In the genomic region with DNA sequence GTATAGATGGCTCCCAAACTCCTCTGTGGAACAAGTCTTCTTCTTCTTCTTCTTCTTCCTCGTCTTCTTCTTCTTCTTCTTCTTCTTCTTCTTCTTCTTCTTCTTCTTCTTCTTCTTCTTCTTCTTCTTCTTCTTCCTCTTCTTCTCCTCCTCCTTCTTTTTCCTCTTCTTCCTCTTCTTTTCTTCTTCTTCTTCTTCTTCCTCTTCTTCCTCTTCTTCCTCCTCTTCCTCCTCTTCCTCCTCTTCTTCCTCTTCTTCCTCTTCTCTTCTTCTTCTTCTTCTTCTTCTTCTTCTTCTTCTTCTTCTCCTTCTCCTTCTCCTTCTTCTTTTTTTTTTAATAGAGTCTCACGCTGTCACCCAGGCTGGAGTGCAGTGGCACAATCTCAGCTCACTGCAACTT, we compare ENCODE assay signal across 1 cellular context. TPM values are rescaled to one million over a fixed set of nuclear protein-coding genes. Genes with fewer than 3 reads are reported as not detected.
"Had no signal": no experiment of that assay in that cellular context is flagged by ENCODE, and none has a peak within 500 bp of the region (broad histone marks: within the 10 kb centered on the region; RNA-seq: fewer than 3 reads in every experiment).

No MANE protein-coding gene starts in this region.

RNA-seq across cellular contexts. Expression of a gene that starts 3.4 kb away (rescaled TPM):
- total RNA-seq: transverse colon had no signal
